Comparison of ENCODE assay signal across 22 cellular contexts in the genomic region with DNA sequence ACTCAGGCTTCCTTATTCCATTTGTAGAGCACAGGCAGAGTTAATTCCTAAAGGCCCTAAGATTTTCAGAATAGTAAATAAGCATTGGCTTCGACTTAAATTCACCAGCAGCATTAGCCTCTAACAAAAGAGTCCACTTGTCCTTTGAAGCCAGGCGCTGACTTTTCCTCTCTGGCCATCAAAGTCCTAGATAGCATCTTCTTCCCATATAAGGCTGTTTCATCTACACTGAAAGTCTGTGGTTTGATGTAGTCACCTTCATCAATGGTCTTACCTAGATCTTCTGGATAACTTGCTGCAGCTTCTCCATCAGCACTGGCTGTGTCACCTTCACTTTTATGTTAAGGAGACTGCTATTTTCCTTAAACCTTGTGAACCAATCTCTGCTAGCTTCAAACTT.
A peak's percentile ranks its signal among the peaks of the same experiment; 100 is the strongest.
DNase-seq lines count a peak whose midpoint lies in the region.
"Had no signal": no experiment of that assay in that cellular context is flagged by ENCODE, and none has a peak within 500 bp of the region (broad histone marks: within the 10 kb centered on the region; RNA-seq: fewer than 3 reads in every experiment).

No MANE protein-coding gene starts in this region.

- DNase-seq in islet precursor cell, result peak; percentile 53
- no peak for DNase-seq in HCEC 1CT
- DNase-seq: 8988T; ACHN; AML-193; BE2C; C1 segment of cervical spinal cord; Caco-2; Calu3; CD4-positive, alpha-beta memory T cell; CD4-positive, alpha-beta T cell; CD4-positive, CD25-positive, alpha-beta regulatory T cell; CD8-positive, alpha-beta memory T cell; CD8-positive, alpha-beta T cell; COR-L47; DMS 273 treated with DMSO at 0.1 percent for 48 hours; DMS153; DMS53; DMS79; DMS79 treated with DMSO at 0.1 percent for 48 hours; DND-41; EL had no signal
